In the genomic region with DNA sequence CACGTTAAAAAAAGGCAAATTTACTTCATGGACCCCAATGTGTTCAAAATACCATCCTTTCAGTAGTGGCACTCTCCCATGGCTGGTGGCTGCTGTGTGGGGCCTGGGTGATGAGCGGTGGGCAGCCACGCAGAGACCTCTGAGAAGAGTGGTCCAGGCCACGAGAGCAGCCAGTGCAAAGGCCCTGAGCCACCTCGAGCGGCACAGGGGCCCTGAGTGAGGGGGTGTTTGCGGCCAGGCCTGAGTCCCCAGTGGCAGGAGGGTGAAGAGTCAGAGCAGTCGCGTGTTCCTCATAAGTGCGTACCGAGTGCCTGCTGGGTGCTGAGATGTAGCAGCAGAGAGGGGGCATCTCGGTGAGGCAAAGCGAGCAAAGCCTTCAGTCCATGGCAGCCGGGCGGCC, we compare ENCODE assay signal across 23 cellular contexts. TPM values are rescaled to one million over a fixed set of nuclear protein-coding genes. Genes with fewer than 3 reads are reported as not detected.
DNase-seq lines count a peak whose midpoint lies in the region; ATAC-seq and TF ChIP-seq lines count a peak whose summit lies in the region.
"Had no signal": no experiment of that assay in that cellular context is flagged by ENCODE, and none has a peak within 500 bp of the region (broad histone marks: within the 10 kb centered on the region; RNA-seq: fewer than 3 reads in every experiment).

No MANE protein-coding gene starts in this region.

- no peak for DNase-seq in activated CD8-positive, alpha-beta memory T cell treated with anti-CD3 and anti-CD28 coated beads, Interleukin-2, amount 10 ng/mL, durations not matched to agents 7 days and 5 days
- DNase-seq in activated CD8-positive, alpha-beta memory T cell treated with anti-CD3 and anti-CD28 coated beads, Interleukin-2, amount 50 U/mL, for 4 hours, result no peak
- DNase-seq in stimulated activated naive CD8-positive, alpha-beta T cell treated with anti-CD3 and anti-CD28 coated beads, Interleukin-15, amount 100 ng/mL, for 72 hours, result no peak
- no peak for DNase-seq in PC-9
- no peak for DNase-seq in Karpas-422
- DNase-seq: AML-193; Calu3; CD4-positive, alpha-beta T cell; DMS 273 treated with DMSO at 0.1 percent for 48 hours; DMS53; DND-41; EL; GM23248 had no signal

- H3K36me3 ChIP-seq in PC-9 (ENCODE audit: low read depth), result peaks cover 11% of the 10 kb centered on the region; the same call in 1 of the 2 replicates
- peaks cover 6% of the 10 kb centered on the region; the same call in 1 of the 2 replicates for H3K36me3 ChIP-seq in Karpas-422 (ENCODE audit: insufficient read depth, low read length)

- H3K27me3 ChIP-seq in PC-9 (ENCODE audit: insufficient read depth, low read depth) (no peaks in the 10 kb centered on the region), Karpas-422 (ENCODE audit: low read length) (no peaks in the 10 kb centered on the region)

- peak overlapping the region; percentile 11 for H3K27ac Mint-ChIP-seq in activated CD8-positive, alpha-beta memory T cell treated with anti-CD3 and anti-CD28 coated beads, Interleukin-2, amount 10 ng/mL, durations not matched to agents 7 days and 5 days
- H3K27ac Mint-ChIP-seq in stimulated activated naive CD8-positive, alpha-beta T cell treated with anti-CD3 and anti-CD28 coated beads, Interleukin-15, Interleukin-2, amounts not matched to agents 100 ng/mL and 50 ng/mL, for 24 hours, result peak overlapping the region; percentile 31
- H3K27ac Mint-ChIP-seq in stimulated activated naive CD8-positive, alpha-beta T cell treated with anti-CD3 and anti-CD28 coated beads, Interleukin-15, amount 100 ng/mL, for 72 hours, result no peak overlapping the region
- no peak overlapping the region for H3K27ac Mint-ChIP-seq in stimulated activated memory B cell treated with anti-CD40 and anti-IgM and Interleukin-4, amounts not matched to agents 10 μg/mL and 1 μg/mL and 100 μg/mL, for 72 hours
- H3K27ac Mint-ChIP-seq: CD4-positive, alpha-beta T cell had no signal

- H3K9me3 Mint-ChIP-seq in activated CD8-positive, alpha-beta memory T cell treated with anti-CD3 and anti-CD28 coated beads, Interleukin-2, amount 10 ng/mL, durations not matched to agents 7 days and 5 days (ENCODE audit: low read depth), result no peaks in the 10 kb centered on the region
- no peaks in the 10 kb centered on the region for H3K9me3 Mint-ChIP-seq in stimulated activated naive CD8-positive, alpha-beta T cell treated with anti-CD3 and anti-CD28 coated beads, Interleukin-15, Interleukin-2, amounts not matched to agents 100 ng/mL and 50 ng/mL, for 24 hours
- H3K9me3 Mint-ChIP-seq in stimulated activated naive CD8-positive, alpha-beta T cell treated with anti-CD3 and anti-CD28 coated beads, Interleukin-15, amount 100 ng/mL, for 72 hours, result no peaks in the 10 kb centered on the region
- H3K9me3 Mint-ChIP-seq in stimulated activated memory B cell treated with anti-CD40 and anti-IgM and Interleukin-4, amounts not matched to agents 10 μg/mL and 1 μg/mL and 100 μg/mL, for 72 hours, result no peaks in the 10 kb centered on the region
- H3K9me3 Mint-ChIP-seq: CD4-positive, alpha-beta T cell had no signal

- H3K27me3 Mint-ChIP-seq in activated CD8-positive, alpha-beta memory T cell treated with anti-CD3 and anti-CD28 coated beads, Interleukin-2, amount 10 ng/mL, durations not matched to agents 7 days and 5 days, result no peaks in the 10 kb centered on the region
- no peaks in the 10 kb centered on the region for H3K27me3 Mint-ChIP-seq in stimulated activated naive CD8-positive, alpha-beta T cell treated with anti-CD3 and anti-CD28 coated beads, Interleukin-15, Interleukin-2, amounts not matched to agents 100 ng/mL and 50 ng/mL, for 24 hours
- H3K27me3 Mint-ChIP-seq in stimulated activated naive CD8-positive, alpha-beta T cell treated with anti-CD3 and anti-CD28 coated beads, Interleukin-15, amount 100 ng/mL, for 72 hours, result no peaks in the 10 kb centered on the region
- no peaks in the 10 kb centered on the region for H3K27me3 Mint-ChIP-seq in stimulated activated memory B cell treated with anti-CD40 and anti-IgM and Interleukin-4, amounts not matched to agents 10 μg/mL and 1 μg/mL and 100 μg/mL, for 72 hours
- H3K27me3 Mint-ChIP-seq: CD4-positive, alpha-beta T cell had no signal

- no peak overlapping the region for H3K4me3 ChIP-seq in PC-9
- no peak overlapping the region for H3K4me3 ChIP-seq in Karpas-422 (ENCODE audit: low read length)
- H3K4me3 ChIP-seq: A549, GM23248, HAP-1 had no signal

- H3K9ac ChIP-seq in Karpas-422 (ENCODE audit: low read length), result no peak overlapping the region
- H3K9ac ChIP-seq: GM23248 had no signal

- peaks cover 2% of the 10 kb centered on the region; the same call in 1 of the 2 replicates for H3K4me1 ChIP-seq in PC-9 (replicated peaks; ENCODE audit: insufficient read depth)
- peaks cover under 1% of the 10 kb centered on the region for H3K4me1 ChIP-seq in Karpas-422 (ENCODE audit: low read length)
- H3K4me1 ChIP-seq: A549, HAP-1 had no signal

- H3K9me2 ChIP-seq in PC-9 (ENCODE audit: insufficient read depth) (no peaks in the 10 kb centered on the region), Karpas-422 (replicated peaks; ENCODE audit: insufficient read depth, low read length) (no peaks in the 10 kb centered on the region)

- POLR2A ChIA-PET in PC-9 (lab: Charles Lee; ENCODE audit: unreplicated experiment), result no interaction called here

- BruUV-seq in PC-9 (replicated peaks; lab: Mats Ljungman, UMichigan), result no TSS peak

- H3K36me3 Mint-ChIP-seq in activated CD8-positive, alpha-beta memory T cell treated with anti-CD3 and anti-CD28 coated beads, Interleukin-2, amount 10 ng/mL, durations not matched to agents 7 days and 5 days, result peaks cover 24% of the 10 kb centered on the region
- H3K36me3 Mint-ChIP-seq in stimulated activated naive CD8-positive, alpha-beta T cell treated with anti-CD3 and anti-CD28 coated beads, Interleukin-15, Interleukin-2, amounts not matched to agents 100 ng/mL and 50 ng/mL, for 24 hours (ENCODE audit: low read depth), result peaks cover 21% of the 10 kb centered on the region
- peaks cover 34% of the 10 kb centered on the region for H3K36me3 Mint-ChIP-seq in stimulated activated memory B cell treated with anti-CD40 and anti-IgM and Interleukin-4, amounts not matched to agents 10 μg/mL and 1 μg/mL and 100 μg/mL, for 72 hours

- no peak overlapping the region for H3K4me2 ChIP-seq in PC-9
- H3K4me2 ChIP-seq in Karpas-422 (ENCODE audit: low read depth, low read length, poor library complexity, severe bottlenecking), result no peak overlapping the region
- H3K4me2 ChIP-seq: A549 had no signal

- H3K27ac ChIP-seq in PC-9 (no peak overlapping the region), Karpas-422 (ENCODE audit: low read length) (no peak overlapping the region)
- H3K27ac ChIP-seq: 22Rv1, A549, C4-2B, GM23248 had no signal

- H3K4me1 Mint-ChIP-seq in activated CD8-positive, alpha-beta memory T cell treated with anti-CD3 and anti-CD28 coated beads, Interleukin-2, amount 10 ng/mL, durations not matched to agents 7 days and 5 days, result peaks cover 12% of the 10 kb centered on the region
- H3K4me1 Mint-ChIP-seq in stimulated activated naive CD8-positive, alpha-beta T cell treated with anti-CD3 and anti-CD28 coated beads, Interleukin-15, Interleukin-2, amounts not matched to agents 100 ng/mL and 50 ng/mL, for 24 hours (ENCODE audit: low read depth), result peaks cover 11% of the 10 kb centered on the region
- peaks cover 26% of the 10 kb centered on the region for H3K4me1 Mint-ChIP-seq in stimulated activated naive CD8-positive, alpha-beta T cell treated with anti-CD3 and anti-CD28 coated beads, Interleukin-15, amount 100 ng/mL, for 72 hours
- peaks cover 17% of the 10 kb centered on the region for H3K4me1 Mint-ChIP-seq in stimulated activated memory B cell treated with anti-CD40 and anti-IgM and Interleukin-4, amounts not matched to agents 10 μg/mL and 1 μg/mL and 100 μg/mL, for 72 hours

- CTCF ChIA-PET in activated CD8-positive, alpha-beta memory T cell treated with anti-CD3 and anti-CD28 coated beads, Interleukin-2, amount 10 ng/mL, durations not matched to agents 7 days and 5 days (lab: Charles Lee), result no interaction called here
- CTCF ChIA-PET in PC-9 (lab: Charles Lee), result no interaction called here

- H3K4me3 Mint-ChIP-seq in activated CD8-positive, alpha-beta memory T cell treated with anti-CD3 and anti-CD28 coated beads, Interleukin-2, amount 10 ng/mL, durations not matched to agents 7 days and 5 days, result no peak overlapping the region
- no peak overlapping the region for H3K4me3 Mint-ChIP-seq in stimulated activated naive CD8-positive, alpha-beta T cell treated with anti-CD3 and anti-CD28 coated beads, Interleukin-15, Interleukin-2, amounts not matched to agents 100 ng/mL and 50 ng/mL, for 24 hours
- H3K4me3 Mint-ChIP-seq in stimulated activated naive CD8-positive, alpha-beta T cell treated with anti-CD3 and anti-CD28 coated beads, Interleukin-15, amount 100 ng/mL, for 72 hours, result no peak overlapping the region
- H3K4me3 Mint-ChIP-seq in stimulated activated memory B cell treated with anti-CD40 and anti-IgM and Interleukin-4, amounts not matched to agents 10 μg/mL and 1 μg/mL and 100 μg/mL, for 72 hours, result no peak overlapping the region
- H3K4me3 Mint-ChIP-seq: CD4-positive, alpha-beta T cell had no signal

- H3K9me3 ChIP-seq in PC-9 (ENCODE audit: insufficient read depth, low read depth) (no peaks in the 10 kb centered on the region), Karpas-422 (ENCODE audit: low read length) (no peaks in the 10 kb centered on the region)
- H3K9me3 ChIP-seq: A549, HAP-1 had no signal

- no peak for ATAC-seq in activated CD8-positive, alpha-beta memory T cell treated with anti-CD3 and anti-CD28 coated beads, Interleukin-2, amount 10 ng/mL, durations not matched to agents 7 days and 5 days
- no peak for ATAC-seq in stimulated activated naive CD8-positive, alpha-beta T cell treated with anti-CD3 and anti-CD28 coated beads, Interleukin-15, amount 100 ng/mL, for 72 hours
- peak; percentile 13 for ATAC-seq in esophagus mucosa
- ATAC-seq in stimulated activated memory B cell treated with anti-CD40 and anti-IgM and Interleukin-4, amounts not matched to agents 10 μg/mL and 1 μg/mL and 100 μg/mL, for 72 hours, result peak; percentile 27

- no peak for TF ChIP-seq CTCF in PC-9 (conservative IDR thresholded peaks at IDR 0.05)

- H3K79me2 ChIP-seq in PC-9 (ENCODE audit: low read depth), result peaks cover 40% of the 10 kb centered on the region
- H3K79me2 ChIP-seq in Karpas-422 (ENCODE audit: low read length), result peaks cover 59% of the 10 kb centered on the region

- H3F3A ChIP-seq in PC-9 (ENCODE audit: insufficient read depth, low read depth), result no peaks in the 10 kb centered on the region

- H2AFZ ChIP-seq in PC-9 (no peak overlapping the region), Karpas-422 (ENCODE audit: low read length) (no peak overlapping the region)
- H2AFZ ChIP-seq: GM23248 had no signal

- H4K20me1 ChIP-seq in PC-9 (ENCODE audit: insufficient read depth), result peaks cover 40% of the 10 kb centered on the region
- H4K20me1 ChIP-seq in Karpas-422 (ENCODE audit: insufficient read depth, low read depth, low read length), result peaks cover 23% of the 10 kb centered on the region

- intact Hi-C loops in PC-9 (cut with micrococcal nuclease; ENCODE audit: unreplicated experiment), result no loop called here

RNA-seq across cellular contexts. Expression of a gene that starts 7.0 kb away (rescaled TPM):
- total RNA-seq in activated CD8-positive, alpha-beta memory T cell treated with anti-CD3 and anti-CD28 coated beads, Interleukin-2, amount 10 ng/mL, durations not matched to agents 7 days and 5 days, result 10 to 100 TPM; 29.3 to 32.5 TPM
- total RNA-seq in esophagus mucosa (10.4 TPM), PC-9 (2021) (50.5 and 74.2 TPM in 2 replicates)
- total RNA-seq in Karpas-422 (2014; rRNA removed; shearing (Covaris generic); ENCODE audit: low replicate concordance), result 12.5 and 54.0 TPM in 2 replicates

RNA-seq across cellular contexts. Expression of a gene that starts 27.0 kb away (rescaled TPM):
- total RNA-seq in activated CD8-positive, alpha-beta memory T cell treated with anti-CD3 and anti-CD28 coated beads, Interleukin-2, amount 10 ng/mL, durations not matched to agents 7 days and 5 days, result 10 to 100 TPM; 34.7 to 36.7 TPM
- total RNA-seq in esophagus mucosa, result 24.4 TPM
- total RNA-seq in PC-9 (2021), result 51.4 and 51.5 TPM in 2 replicates
- total RNA-seq in Karpas-422 (2014; rRNA removed; shearing (Covaris generic); ENCODE audit: low replicate concordance), result 26.2 and 103 TPM in 2 replicates

RNA-seq across cellular contexts. Expression of a gene that starts 27.7 kb away (rescaled TPM):
- total RNA-seq in activated CD8-positive, alpha-beta memory T cell treated with anti-CD3 and anti-CD28 coated beads, Interleukin-2, amount 10 ng/mL, durations not matched to agents 7 days and 5 days, result not detected
- not detected for total RNA-seq in esophagus mucosa
- not detected in 2 replicates for total RNA-seq in PC-9 (2021)
- not detected in 2 replicates for total RNA-seq in Karpas-422 (2014; rRNA removed; shearing (Covaris generic); ENCODE audit: low replicate concordance)
- total RNA-seq: Calu3; CD4-positive, alpha-beta T cell; G401; GM23248; HT-29 had no signal

RNA-seq across cellular contexts. Expression of a gene that starts 49.5 kb away (rescaled TPM):
- not detected for total RNA-seq in activated CD8-positive, alpha-beta memory T cell treated with anti-CD3 and anti-CD28 coated beads, Interleukin-2, amount 10 ng/mL, durations not matched to agents 7 days and 5 days
- total RNA-seq in esophagus mucosa (not detected), PC-9 (2021) (not detected in 2 replicates)
- total RNA-seq in Karpas-422 (2014; rRNA removed; shearing (Covaris generic); ENCODE audit: low replicate concordance), result 0.18 TPM in 1 of 2 replicates, not detected in the other
- total RNA-seq: Calu3; CD4-positive, alpha-beta T cell; G401; GM23248; HT-29 had no signal

RNA-seq across cellular contexts. Expression of a gene that starts 54.0 kb away (rescaled TPM):
- not detected for total RNA-seq in activated CD8-positive, alpha-beta memory T cell treated with anti-CD3 and anti-CD28 coated beads, Interleukin-2, amount 10 ng/mL, durations not matched to agents 7 days and 5 days
- total RNA-seq in esophagus mucosa, result not detected
- total RNA-seq in PC-9 (2021), result not detected in 2 replicates
- total RNA-seq in Karpas-422 (2014; rRNA removed; shearing (Covaris generic); ENCODE audit: low replicate concordance), result not detected in 2 replicates
- total RNA-seq: Calu3; CD4-positive, alpha-beta T cell; G401; GM23248; H4; HT-29 had no signal

Comparison
In these comparisons a context has a peak if more than half of its experiments do, and no peak if none do; other contexts are left out.
1. H3K27ac Mint-ChIP-seq: peak in activated CD8-positive, alpha-beta memory T cell treated with anti-CD3 and anti-CD28 coated beads, Interleukin-2, amount 10 ng/mL, durations not matched to agents 7 days and 5 days (single experiment) and stimulated activated naive CD8-positive, alpha-beta T cell treated with anti-CD3 and anti-CD28 coated beads, Interleukin-15, Interleukin-2, amounts not matched to agents 100 ng/mL and 50 ng/mL, for 24 hours (single experiment); none in stimulated activated naive CD8-positive, alpha-beta T cell treated with anti-CD3 and anti-CD28 coated beads, Interleukin-15, amount 100 ng/mL, for 72 hours (0 of 2) and stimulated activated memory B cell treated with anti-CD40 and anti-IgM and Interleukin-4, amounts not matched to agents 10 μg/mL and 1 μg/mL and 100 μg/mL, for 72 hours (single experiment).
2. ATAC-seq: peak in esophagus mucosa (single experiment) and stimulated activated memory B cell treated with anti-CD40 and anti-IgM and Interleukin-4, amounts not matched to agents 10 μg/mL and 1 μg/mL and 100 μg/mL, for 72 hours (single experiment); none in activated CD8-positive, alpha-beta memory T cell treated with anti-CD3 and anti-CD28 coated beads, Interleukin-2, amount 10 ng/mL, durations not matched to agents 7 days and 5 days (single experiment) and stimulated activated naive CD8-positive, alpha-beta T cell treated with anti-CD3 and anti-CD28 coated beads, Interleukin-15, amount 100 ng/mL, for 72 hours (single experiment).